In the genomic region with DNA sequence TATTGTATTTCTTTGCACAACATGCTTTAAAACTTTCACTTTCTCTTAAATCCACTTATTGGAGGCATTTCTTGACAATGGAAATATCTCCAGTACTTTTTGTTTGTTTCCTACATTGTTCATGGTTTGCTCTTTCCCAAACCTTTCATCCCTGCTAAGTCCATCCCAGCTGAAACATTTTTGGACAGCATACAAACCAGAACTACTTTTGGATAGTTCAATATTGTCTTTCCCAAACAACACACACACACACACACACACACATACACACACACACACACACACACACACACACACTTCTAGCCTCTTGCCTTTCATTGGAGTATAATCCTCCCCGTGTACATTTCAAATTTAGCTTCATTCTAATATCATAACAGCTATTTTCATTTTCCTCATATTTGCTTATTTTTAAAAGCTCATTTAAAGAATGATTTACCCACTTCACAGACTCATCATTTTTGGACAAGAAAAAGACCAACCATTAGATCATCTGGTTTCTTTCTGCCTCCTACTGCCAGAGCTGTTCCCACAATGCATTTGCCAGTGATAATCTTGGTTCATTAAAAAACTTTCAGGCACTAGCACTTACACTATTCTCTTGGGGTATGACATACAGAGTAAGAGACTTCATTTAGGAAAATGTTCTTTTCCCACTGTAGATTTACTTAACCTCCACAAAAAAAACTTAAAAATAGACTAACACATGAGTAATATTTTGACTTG, we compare ENCODE assay signal across 27 cellular contexts.
"Had no signal": no experiment of that assay in that cellular context is flagged by ENCODE, and none has a peak within 500 bp of the region (broad histone marks: within the 10 kb centered on the region; RNA-seq: fewer than 3 reads in every experiment).

No MANE protein-coding gene starts in this region.

- H3K36me3 ChIP-seq: adrenal gland, SJSA1 had no signal

- H3K36me3 Mint-ChIP-seq: activated naive CD8-positive, alpha-beta T cell treated with anti-CD3 and anti-CD28 coated beads, Interleukin-2, amount 10 ng/mL, durations not matched to agents 7 days and 5 days had no signal

- H3K27ac Mint-ChIP-seq: activated CD8-positive, alpha-beta T cell treated with anti-CD3 and anti-CD28 coated beads, Interleukin-2, amount 10 ng/mL, durations not matched to agents 7 days and 5 days; activated naive CD8-positive, alpha-beta T cell treated with anti-CD3 and anti-CD28 coated beads, Interleukin-2, amount 10 ng/mL, durations not matched to agents 7 days and 5 days; T-helper 1 cell treated with Interleukin-12 subunit alpha and Interleukin-12 subunit beta and Interleukin-4 antibody, amounts not matched to agents 30 μg/mL and 1 μg/mL, for 36 hours had no signal

- H3K27ac ChIP-seq: adrenal gland, SJSA1 had no signal

- H3K4me3 ChIP-seq: adrenal gland, SJSA1 had no signal

- ATAC-seq: activated CD4-positive, CD25-positive, alpha-beta regulatory T cell treated with anti-CD3 and anti-CD28 coated beads, Interleukin-2, amount 50 U/mL, for 24 hours; activated CD8-positive, alpha-beta T cell treated with anti-CD3 and anti-CD28 coated beads, Interleukin-2, amount 10 ng/mL, durations not matched to agents 7 days and 5 days; Panc1; SK-N-SH treated with all-trans-retinoic acid at 6 μM for 48 hours had no signal

- H3K4me1 ChIP-seq: adrenal gland, SJSA1 had no signal

- DNase-seq: activated CD4-positive, alpha-beta T cell treated with anti-CD3 and anti-CD28 coated beads for 4 hours; activated CD4-positive, alpha-beta T cell treated with anti-CD3 and anti-CD28 coated beads, Interleukin-2, amount 50 U/mL, for 4 hours; activated CD8-positive, alpha-beta memory T cell treated with anti-CD3 and anti-CD28 coated beads, Interleukin-2, amount 50 U/mL, for 48 hours; activated CD8-positive, alpha-beta T cell treated with anti-CD3 and anti-CD28 coated beads, Interleukin-2, amount 10 ng/mL, durations not matched to agents 7 days and 5 days; activated naive CD4-positive, alpha-beta T cell treated with anti-CD3 and anti-CD28 coated beads, Interleukin-2, amount 50 U/mL, for 16 hours; activated naive CD8-positive, alpha-beta T cell treated with anti-CD3 and anti-CD28 coated beads, Interleukin-2, amount 10 ng/mL, durations not matched to agents 7 days and 5 days; activated T-cell treated with anti-CD3 and anti-CD28 coated beads, Interleukin-2, amount 50 U/mL, for 1 hour; adrenal gland; anterior cingulate cortex; KG1; NCI-H1048; NCI-H1417 treated with DMSO at 0.1 percent for 48 hours; NCI-H1694; NCI-H2029 treated with DMSO at 0.1 percent for 48 hours; NCI-H345; NCI-H510A; NCI-H526 treated with DMSO at 0.1 percent for 48 hours; NK-92 treated with Interleukin-12 subunit alpha and Interleukin-12 subunit beta, amount 100 ng/mL, for 24 hours; OCI-M1; RPMI8226; SHP77; SW 1271 had no signal

- H3K9me3 ChIP-seq: adrenal gland, SJSA1 had no signal

- H3K4me3 Mint-ChIP-seq: activated CD8-positive, alpha-beta T cell treated with anti-CD3 and anti-CD28 coated beads, Interleukin-2, amount 10 ng/mL, durations not matched to agents 7 days and 5 days; activated naive CD8-positive, alpha-beta T cell treated with anti-CD3 and anti-CD28 coated beads, Interleukin-2, amount 10 ng/mL, durations not matched to agents 7 days and 5 days; T-helper 1 cell treated with Interleukin-12 subunit alpha and Interleukin-12 subunit beta and Interleukin-4 antibody, amounts not matched to agents 30 μg/mL and 1 μg/mL, for 36 hours had no signal
